16 cellular contexts compared by ENCODE assay signal in genomic region chr5:62077823-62078550, GRCh38.
"Had no signal": no experiment of that assay in that cellular context is flagged by ENCODE, and none has a peak within 500 bp of the region (broad histone marks: within the 10 kb centered on the region; RNA-seq: fewer than 3 reads in every experiment).

No MANE protein-coding gene starts in this region.

- H3K27me3 ChIP-seq: esophagus muscularis mucosa, gastroesophageal sphincter, spleen, tibial artery, upper lobe of right lung had no signal

- ATAC-seq: gastroesophageal sphincter; naive thymus-derived CD4-positive, alpha-beta T cell; sciatic nerve; stimulated activated memory B cell treated with anti-CD40 and anti-IgM and Interleukin-4, amounts not matched to agents 10 μg/mL and 1 μg/mL and 100 μg/mL, for 72 hours; upper lobe of right lung had no signal

- H3K9me3 ChIP-seq: esophagus muscularis mucosa, gastroesophageal sphincter, spleen, tibial artery, upper lobe of right lung had no signal

- H3K4me3 ChIP-seq: coronary artery, esophagus muscularis mucosa, gastroesophageal sphincter, spleen, tibial artery, upper lobe of right lung had no signal

- H3K4me1 ChIP-seq: esophagus muscularis mucosa, gastroesophageal sphincter, spleen, tibial artery had no signal

- H3K36me3 ChIP-seq: esophagus muscularis mucosa, gastroesophageal sphincter, spleen, tibial artery, upper lobe of right lung had no signal

- DNase-seq: effector CD4-positive, alpha-beta T cell; glutamatergic neuron; posterior cingulate gyrus; spleen; stimulated activated CD4-positive, alpha-beta T cell treated with anti-CD3 and anti-CD28 coated beads, Interleukin-15, amount 100 ng/mL, for 24 hours; stimulated activated CD4-positive, alpha-beta T cell treated with anti-CD3 and anti-CD28 coated beads, Interleukin-1b, Interleukin-23, amount 100 ng/mL, for 48 hours; stimulated activated CD4-positive, alpha-beta T cell treated with anti-CD3 and anti-CD28 coated beads, Interleukin-4, amount 100 ng/mL, for 24 hours; tibial artery; upper lobe of right lung had no signal

- H3K27ac ChIP-seq: coronary artery, epithelial cell of prostate, esophagus muscularis mucosa, gastroesophageal sphincter, spleen, tibial artery, upper lobe of right lung had no signal
